ENCODE assay signal across 8 cellular contexts in the genomic region with DNA sequence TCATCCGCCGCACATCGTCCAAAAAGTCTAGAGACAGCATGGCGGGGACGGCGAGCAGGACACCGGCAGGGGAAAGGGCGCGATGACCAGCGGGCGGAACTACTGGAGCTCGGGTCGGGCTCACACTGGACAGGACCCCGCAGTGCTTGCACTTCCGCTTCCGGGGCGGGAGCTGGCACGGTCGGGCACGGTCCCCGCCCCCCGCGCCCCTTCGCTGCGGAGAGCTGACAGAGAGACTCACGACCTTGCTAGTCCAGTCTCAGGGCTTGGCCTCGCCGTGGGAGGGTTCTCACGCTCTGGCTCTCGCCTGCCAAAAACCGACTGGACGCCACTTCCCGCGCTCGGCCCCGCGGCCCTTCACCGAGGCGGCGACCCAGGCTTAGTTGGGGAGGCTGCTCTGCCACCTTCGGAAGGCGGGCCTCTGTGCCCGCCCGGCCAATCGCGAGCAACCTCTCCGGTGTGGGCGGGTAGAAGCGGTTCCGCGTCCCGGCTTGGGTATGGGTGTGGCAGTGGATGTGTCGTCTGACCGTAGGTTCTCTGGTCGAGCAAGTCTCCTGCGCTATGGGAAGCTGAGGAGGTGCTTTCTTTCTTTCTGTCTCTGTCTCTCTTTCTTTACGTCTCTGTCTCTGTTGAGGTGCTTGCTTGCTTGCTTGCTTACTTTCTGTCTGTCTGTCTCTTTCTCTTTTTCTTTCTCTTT. TPM values are rescaled to one million over a fixed set of nuclear protein-coding genes. Genes with fewer than 3 reads are reported as not detected.
A peak's percentile ranks its signal among the peaks of the same experiment; 100 is the strongest.
DNase-seq lines count a peak whose midpoint lies in the region; ATAC-seq, FAIRE-seq and TF ChIP-seq lines count a peak whose summit lies in the region.

SEC11A (minus strand) TSS at position 104 of the 697 bp plus-strand sequence; CDS start at position 40, 64 bp downstream.

- H3K4me2 ChIP-seq in mammary epithelial cell (ENCODE audit: insufficient read depth, low read depth, low read length) = peak within 1 kb of the TSS; percentile 97

- peak within 1 kb of the TSS; percentile 87 for H3K9ac ChIP-seq in mammary epithelial cell (ENCODE audit: insufficient read depth, low read length)

- peaks cover 2% of the 10 kb centered on the region for H4K20me1 ChIP-seq in mammary epithelial cell (ENCODE audit: insufficient read depth, low read length)

- no TSS peak for BruUV-seq in mammary epithelial cell (replicated peaks; lab: Mats Ljungman, UMichigan)

- TF ChIP-seq CTCF in WERI-Rb-1 (IDR thresholded peaks at IDR 0.05; ENCODE audit: low read depth, low read length) (no peak), mammary epithelial cell (conservative IDR thresholded peaks at IDR 0.05 in 1 of 2, IDR thresholded peaks at IDR 0.05 in 1 of 2; ENCODE audit: extremely low read depth in 1 of 2, insufficient read depth in 1 of 2, low read depth in 1 of 2, low read length in 2 of 2) (no peak)

- 0% methylated on average over 11 of the region's 57 CpGs for WGBS in mammary epithelial cell (ENCODE audit: low coverage, missing lambda C conversion rate)
- WGBS in small intestine, 3 donors = 0 to 1% (median 0%) methylated on average over 52 to 57 of the region's 57 CpGs

- intact Hi-C loops in mammary epithelial cell (cut with micrococcal nuclease) = loop anchor here (1.0 to 5.0 kb wide), 5 partner anchors 19 to 212 kb away; partner anchors contain the start of genes WDR73 and ZNF592

- FAIRE-seq in small intestine (lab: Jason Lieb, UNC) = no peak

- peak; percentile 67 for DNase-seq in NCI-H2196 treated with DMSO at 0.1 percent for 48 hours (lab: John Stamatoyannopoulos, UW; ENCODE audit: unreplicated experiment)
- DNase-seq in WERI-Rb-1 = peak; percentile 95
- peak; percentile 97 for DNase-seq in mammary epithelial cell
- DNase-seq in iPS-NIHi11 (ENCODE audit: low spot score) = peak; percentile 97
- DNase-seq in small intestine = peak; percentile 96

- CTCF ChIA-PET in mammary epithelial cell (lab: Charles Lee; ENCODE audit: low non-redundant PET) = no interaction called here

- peak within 1 kb of the TSS; percentile 78 for H3K4me3 ChIP-seq in ACC112 (ENCODE audit: low read depth, low read length)
- peak within 1 kb of the TSS; percentile 91 for H3K4me3 ChIP-seq in WERI-Rb-1 (ENCODE audit: low read depth, low read length)
- H3K4me3 ChIP-seq in mammary epithelial cell (replicated peaks in 1 of 3; ENCODE audit: insufficient read depth in 1 of 3, low read depth in 2 of 3, low read length in 3 of 3) = peak within 1 kb of the TSS; percentile 71 to 97 (median 85)
- H3K4me3 ChIP-seq in small intestine (ENCODE audit: low read depth in 1 of 2, low read length in 2 of 2) = peak within 1 kb of the TSS; percentile 93 to 96

- in situ Hi-C loops in mammary epithelial cell (cut with MboI; ENCODE audit: low sequenced_read_pairs in 2 of 2) = no loop called here

- peaks cover 15% of the 10 kb centered on the region for H3K4me1 ChIP-seq in ACC112 (ENCODE audit: control insufficient read depth, insufficient read depth, low read length, unreplicated experiment)
- H3K4me1 ChIP-seq in mammary epithelial cell (ENCODE audit: insufficient read depth, low read length) = peaks cover 10% of the 10 kb centered on the region
- peaks cover 0 to 7% of the 10 kb centered on the region in 2 donors for H3K4me1 ChIP-seq in small intestine (ENCODE audit: control insufficient read depth in 2 of 2, insufficient read depth in 1 of 2, low read depth in 1 of 2, low read length in 1 of 2)

- H3K9me3 ChIP-seq in WERI-Rb-1 (ENCODE audit: severe bottlenecking) = no peaks in the 10 kb centered on the region
- H3K9me3 ChIP-seq in mammary epithelial cell (replicated peaks; ENCODE audit: insufficient read depth, low read length) = no peaks in the 10 kb centered on the region
- no peaks in the 10 kb centered on the region for H3K9me3 ChIP-seq in small intestine (ENCODE audit: control insufficient read depth, low read depth)

- dilution Hi-C loops in mammary epithelial cell (cut with HindIII; ENCODE audit: low sequenced_read_pairs) = no loop called here

- peak within 1 kb of the TSS; percentile 72 for H3K27ac ChIP-seq in ACC112 (ENCODE audit: low read depth, low read length)
- H3K27ac ChIP-seq in WERI-Rb-1 = peak within 1 kb of the TSS; percentile 94
- H3K27ac ChIP-seq in mammary epithelial cell (ENCODE audit: insufficient read depth, low read depth, low read length) = peak within 1 kb of the TSS; percentile 66
- peak within 1 kb of the TSS; percentile 92 to 96 for H3K27ac ChIP-seq in small intestine (ENCODE audit: low read depth in 1 of 2, low read length in 1 of 2)

- H3K27me3 ChIP-seq in ACC112 (ENCODE audit: insufficient read depth, low read length) (no peaks in the 10 kb centered on the region), WERI-Rb-1 (ENCODE audit: insufficient read depth, low read depth, severe bottlenecking) (no peaks in the 10 kb centered on the region), mammary epithelial cell (ENCODE audit: insufficient read depth, low read length) (no peaks in the 10 kb centered on the region), small intestine (ENCODE audit: control insufficient read depth in 2 of 2, insufficient read depth in 2 of 2, low read length in 2 of 2) (no peaks in the 10 kb centered on the region)

- H3K36me3 ChIP-seq in ACC112 (ENCODE audit: insufficient read depth, low read length) (no peaks in the 10 kb centered on the region), WERI-Rb-1 (peaks cover 11% of the 10 kb centered on the region), mammary epithelial cell (ENCODE audit: insufficient read depth, low read length) (no peaks in the 10 kb centered on the region), small intestine (ENCODE audit: control insufficient read depth in 2 of 2, insufficient read depth in 2 of 2, low read length in 2 of 2) (no peaks in the 10 kb centered on the region)

- H2AFZ ChIP-seq in ACC112 (ENCODE audit: low read length, unreplicated experiment) = peak within 1 kb of the TSS; percentile 86
- peak within 1 kb of the TSS; percentile 93 for H2AFZ ChIP-seq in mammary epithelial cell (ENCODE audit: low read depth, low read length)

- peaks cover 41% of the 10 kb centered on the region for H3K79me2 ChIP-seq in ACC112 (ENCODE audit: control insufficient read depth, insufficient read depth, low read length, unreplicated experiment)
- peaks cover 51% of the 10 kb centered on the region for H3K79me2 ChIP-seq in mammary epithelial cell (ENCODE audit: insufficient read depth, low read length)

- ATAC-seq in GM18870 (IDR thresholded peaks at IDR 0.05; ENCODE audit: unreplicated experiment) = peak; percentile 85
- peak; percentile 89 for ATAC-seq in HG03135 (IDR thresholded peaks at IDR 0.05; ENCODE audit: unreplicated experiment)

RNA-seq across cellular contexts. Expression of gene SEC11A, which starts in this region (rescaled TPM):
- total RNA-seq in mammary epithelial cell = 100 to 1,000 TPM; 130 to 146 TPM
- 107 TPM for polyA plus RNA-seq in mammary epithelial cell
- polyA minus RNA-seq in mammary epithelial cell = 39.0 TPM
- 100 to 1,000 TPM; 110 to 149 (median 147) TPM for polyA plus RNA-seq in small intestine

Comparison
In these comparisons a context has a peak if more than half of its experiments do, and no peak if none do; other contexts are left out.
1. Peak in every context shown above with its lines: DNase-seq, ATAC-seq, H3K4me3 ChIP-seq and H3K27ac ChIP-seq.